In genomic region chr13:31209172-31209818, GRCh38 we compare ENCODE assay signal across 8 cellular contexts. TPM values are rescaled to one million over a fixed set of nuclear protein-coding genes. Genes with fewer than 3 reads are reported as not detected.
DNase-seq lines count a peak whose midpoint lies in the region; ATAC-seq and TF ChIP-seq lines count a peak whose summit lies in the region.

No MANE protein-coding gene starts in this region.

- H3K4me1 Mint-ChIP-seq in activated CD4-positive, alpha-beta T cell treated with anti-CD3 and anti-CD28 coated beads for 36 hours = peaks cover 20% of the 10 kb centered on the region
- H3K4me1 Mint-ChIP-seq in activated CD4-positive, alpha-beta T cell treated with anti-CD3 and anti-CD28 coated beads, Interleukin-2, amount 10 ng/mL, durations not matched to agents 7 days and 5 days = peaks cover 16% of the 10 kb centered on the region
- peaks cover 26% of the 10 kb centered on the region for H3K4me1 Mint-ChIP-seq in activated T-helper 17 cell treated with anti-CD3 and anti-CD28 coated beads, Interleukin-2, amount 50 U/mL, for 72 hours
- peaks cover 6% of the 10 kb centered on the region for H3K4me1 Mint-ChIP-seq in progenitor cell of endocrine pancreas (ENCODE audit: low read depth)

- intact Hi-C loops in activated CD4-positive, alpha-beta T cell treated with anti-CD3 and anti-CD28 coated beads for 36 hours (cut with DNase I, micrococcal nuclease) = loop anchor here in 1 of 2 experiments (10.0 kb wide), 1 partner anchor 1326 kb away; the partner anchor contains the start of gene N4BP2L2

- H3K9me3 Mint-ChIP-seq in activated CD4-positive, alpha-beta T cell treated with anti-CD3 and anti-CD28 coated beads for 36 hours (ENCODE audit: low read depth) = no peaks in the 10 kb centered on the region
- no peaks in the 10 kb centered on the region for H3K9me3 Mint-ChIP-seq in activated CD4-positive, alpha-beta T cell treated with anti-CD3 and anti-CD28 coated beads, Interleukin-2, amount 10 ng/mL, durations not matched to agents 7 days and 5 days
- H3K9me3 Mint-ChIP-seq in activated T-helper 17 cell treated with anti-CD3 and anti-CD28 coated beads, Interleukin-2, amount 50 U/mL, for 72 hours = no peaks in the 10 kb centered on the region
- H3K9me3 Mint-ChIP-seq in progenitor cell of endocrine pancreas (ENCODE audit: low read depth) = no peaks in the 10 kb centered on the region

- POLR2A ChIA-PET in activated CD4-positive, alpha-beta T cell treated with anti-CD3 and anti-CD28 coated beads for 36 hours (lab: Charles Lee) = no interaction called here
- POLR2A ChIA-PET in activated CD4-positive, alpha-beta T cell treated with anti-CD3 and anti-CD28 coated beads, Interleukin-2, amount 10 ng/mL, durations not matched to agents 7 days and 5 days (lab: Charles Lee) = no interaction called here

- no peak for ATAC-seq in activated CD4-positive, alpha-beta T cell treated with anti-CD3 and anti-CD28 coated beads for 36 hours
- peak; percentile 63 for ATAC-seq in activated T-helper 17 cell treated with anti-CD3 and anti-CD28 coated beads, Interleukin-2, amount 50 U/mL, for 72 hours (replicated peaks)
- no peak for ATAC-seq in HG03097 (IDR thresholded peaks at IDR 0.05; ENCODE audit: low FRiP score, unreplicated experiment)

- H3K36me3 Mint-ChIP-seq in activated CD4-positive, alpha-beta T cell treated with anti-CD3 and anti-CD28 coated beads for 36 hours (ENCODE audit: low read depth) = no peaks in the 10 kb centered on the region
- no peaks in the 10 kb centered on the region for H3K36me3 Mint-ChIP-seq in activated CD4-positive, alpha-beta T cell treated with anti-CD3 and anti-CD28 coated beads, Interleukin-2, amount 10 ng/mL, durations not matched to agents 7 days and 5 days (ENCODE audit: low read depth)
- H3K36me3 Mint-ChIP-seq in activated T-helper 17 cell treated with anti-CD3 and anti-CD28 coated beads, Interleukin-2, amount 50 U/mL, for 72 hours (ENCODE audit: low read depth) = no peaks in the 10 kb centered on the region
- no peaks in the 10 kb centered on the region for H3K36me3 Mint-ChIP-seq in progenitor cell of endocrine pancreas (ENCODE audit: insufficient read depth)

- H3K27ac ChIP-seq in substantia nigra (ENCODE audit: low read depth, low read length, poor library complexity, severe bottlenecking) = no peak overlapping the region

- H3K27ac Mint-ChIP-seq in activated CD4-positive, alpha-beta T cell treated with anti-CD3 and anti-CD28 coated beads for 36 hours = no peak overlapping the region
- no peak overlapping the region for H3K27ac Mint-ChIP-seq in activated CD4-positive, alpha-beta T cell treated with anti-CD3 and anti-CD28 coated beads, Interleukin-2, amount 10 ng/mL, durations not matched to agents 7 days and 5 days
- H3K27ac Mint-ChIP-seq in activated T-helper 17 cell treated with anti-CD3 and anti-CD28 coated beads, Interleukin-2, amount 50 U/mL, for 72 hours = peak overlapping the region; percentile 55
- no peak overlapping the region for H3K27ac Mint-ChIP-seq in progenitor cell of endocrine pancreas

- H3K27me3 Mint-ChIP-seq in activated CD4-positive, alpha-beta T cell treated with anti-CD3 and anti-CD28 coated beads for 36 hours = no peaks in the 10 kb centered on the region
- no peaks in the 10 kb centered on the region for H3K27me3 Mint-ChIP-seq in activated CD4-positive, alpha-beta T cell treated with anti-CD3 and anti-CD28 coated beads, Interleukin-2, amount 10 ng/mL, durations not matched to agents 7 days and 5 days
- H3K27me3 Mint-ChIP-seq in activated T-helper 17 cell treated with anti-CD3 and anti-CD28 coated beads, Interleukin-2, amount 50 U/mL, for 72 hours = no peaks in the 10 kb centered on the region
- H3K27me3 Mint-ChIP-seq in progenitor cell of endocrine pancreas = peaks cover 2% of the 10 kb centered on the region

- peak; percentile 26 for DNase-seq in activated CD4-positive, alpha-beta T cell treated with anti-CD3 and anti-CD28 coated beads for 36 hours
- no peak for DNase-seq in activated CD4-positive, alpha-beta T cell treated with anti-CD3 and anti-CD28 coated beads, Interleukin-2, amount 10 ng/mL, durations not matched to agents 7 days and 5 days
- DNase-seq in hippocampal formation (lab: John Stamatoyannopoulos, UW) = peak; percentile 17 to 50
- DNase-seq in substantia nigra (lab: John Stamatoyannopoulos, UW) = peak in 33 of 49 donors; percentile 4 to 77 (median 33)
- DNase-seq in HPDE6-E6E7 (ENCODE audit: extremely low spot score) = no peak
- DNase-seq in progenitor cell of endocrine pancreas (ENCODE audit: low spot score, unreplicated experiment) = no peak

- H3K4me3 Mint-ChIP-seq in activated CD4-positive, alpha-beta T cell treated with anti-CD3 and anti-CD28 coated beads for 36 hours = no peak overlapping the region
- H3K4me3 Mint-ChIP-seq in activated CD4-positive, alpha-beta T cell treated with anti-CD3 and anti-CD28 coated beads, Interleukin-2, amount 10 ng/mL, durations not matched to agents 7 days and 5 days = no peak overlapping the region
- H3K4me3 Mint-ChIP-seq in activated T-helper 17 cell treated with anti-CD3 and anti-CD28 coated beads, Interleukin-2, amount 50 U/mL, for 72 hours = peak overlapping the region; percentile 51
- H3K4me3 Mint-ChIP-seq in progenitor cell of endocrine pancreas (ENCODE audit: low read depth) = no peak overlapping the region

- CTCF ChIA-PET in activated CD4-positive, alpha-beta T cell treated with anti-CD3 and anti-CD28 coated beads for 36 hours (lab: Charles Lee) = interaction anchor here (1.0 kb wide), 1 partner anchor 9 kb away, joined by 3 read pairs; no protein-coding TSS in a partner anchor
- CTCF ChIA-PET in activated CD4-positive, alpha-beta T cell treated with anti-CD3 and anti-CD28 coated beads, Interleukin-2, amount 10 ng/mL, durations not matched to agents 7 days and 5 days (lab: Charles Lee) = interaction anchor here (1.6 kb wide), 1 partner anchor 9 kb away, joined by 8 read pairs; the partner anchor contains the start of gene B3GLCT

- TF ChIP-seq CTCF in progenitor cell of endocrine pancreas (IDR thresholded peaks at IDR 0.05; ENCODE audit: unreplicated experiment) = no peak

RNA-seq across cellular contexts. Expression of gene B3GLCT, which starts 9.5 kb away (rescaled TPM):
- 1 to 10 TPM; 2.1 to 2.4 TPM for total RNA-seq in activated CD4-positive, alpha-beta T cell treated with anti-CD3 and anti-CD28 coated beads for 36 hours
- total RNA-seq in activated CD4-positive, alpha-beta T cell treated with anti-CD3 and anti-CD28 coated beads, Interleukin-2, amount 10 ng/mL, durations not matched to agents 7 days and 5 days = 1 to 10 TPM; 4.7 to 5.4 TPM
- total RNA-seq in activated T-helper 17 cell treated with anti-CD3 and anti-CD28 coated beads, Interleukin-2, amount 50 U/mL, for 72 hours = 1 to 10 TPM; 4.1 to 4.6 TPM
- 6.6 and 6.7 TPM in 2 replicates for total RNA-seq in progenitor cell of endocrine pancreas

RNA-seq across cellular contexts. Expression of gene HSPH1, which starts 47.6 kb away (rescaled TPM):
- 100 to 1,000 TPM; 229 to 259 TPM for total RNA-seq in activated CD4-positive, alpha-beta T cell treated with anti-CD3 and anti-CD28 coated beads for 36 hours
- 100 to 1,000 TPM; 122 to 127 TPM for total RNA-seq in activated CD4-positive, alpha-beta T cell treated with anti-CD3 and anti-CD28 coated beads, Interleukin-2, amount 10 ng/mL, durations not matched to agents 7 days and 5 days
- 100 to 1,000 TPM; 128 to 303 TPM for total RNA-seq in activated T-helper 17 cell treated with anti-CD3 and anti-CD28 coated beads, Interleukin-2, amount 50 U/mL, for 72 hours
- total RNA-seq in progenitor cell of endocrine pancreas = 121 and 122 TPM in 2 replicates

Comparison
In these comparisons a context has a peak if more than half of its experiments do, and no peak if none do; other contexts are left out.
1. DNase-seq: peak in activated CD4-positive, alpha-beta T cell treated with anti-CD3 and anti-CD28 coated beads for 36 hours (single experiment), hippocampal formation (2 of 2) and substantia nigra (33 of 49); none in activated CD4-positive, alpha-beta T cell treated with anti-CD3 and anti-CD28 coated beads, Interleukin-2, amount 10 ng/mL, durations not matched to agents 7 days and 5 days (single experiment), HPDE6-E6E7 (single experiment) and progenitor cell of endocrine pancreas (single experiment).